8 cellular contexts compared by ENCODE assay signal in the genomic region with DNA sequence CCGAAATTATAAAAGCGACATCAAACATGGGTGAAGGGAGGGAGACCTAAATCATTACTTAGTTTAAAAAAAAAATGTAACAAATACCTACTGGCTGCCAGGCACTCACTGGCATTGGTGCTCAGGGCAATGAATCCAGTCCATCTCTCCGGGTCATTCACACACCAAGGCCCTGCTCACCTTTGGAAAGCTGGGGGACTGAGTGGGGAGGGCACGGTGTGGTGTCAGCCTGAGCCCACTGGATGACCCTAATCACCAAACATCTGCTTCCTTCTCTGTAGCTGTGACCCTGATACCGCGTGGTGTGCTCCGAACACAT. TPM values are rescaled to one million over a fixed set of nuclear protein-coding genes. Genes with fewer than 3 reads are reported as not detected.
A peak's percentile ranks its signal among the peaks of the same experiment; 100 is the strongest.
DNase-seq lines count a peak whose midpoint lies in the region; ATAC-seq and TF ChIP-seq lines count a peak whose summit lies in the region.

No MANE protein-coding gene starts in this region.

- CTCF ChIA-PET in activated CD4-positive, alpha-beta memory T cell treated with anti-CD3 and anti-CD28 coated beads, Interleukin-2, amount 10 ng/mL, durations not matched to agents 7 days and 5 days (lab: Charles Lee): interaction anchor here (1.1 kb wide), 2 partner anchors 10 to 14 kb away, joined by 3 read pairs; no protein-coding TSS in a partner anchor

- H3K9me3 Mint-ChIP-seq in HFFc6: no peaks in the 10 kb centered on the region
- H3K9me3 Mint-ChIP-seq in activated CD4-positive, alpha-beta memory T cell treated with anti-CD3 and anti-CD28 coated beads, Interleukin-2, amount 10 ng/mL, durations not matched to agents 7 days and 5 days: no peaks in the 10 kb centered on the region

- H3K4me3 ChIP-seq in iPS-11a (ENCODE audit: low read depth, low read length) (peak overlapping the region; percentile 92), spleen (peak overlapping the region; percentile 81 to 99 (median 93))

- no peak for TF ChIP-seq POLR2A in spleen (IDR thresholded peaks at IDR 0.05)

- no peaks in the 10 kb centered on the region for H3K9me3 ChIP-seq in spleen

- H3K27ac ChIP-seq in spleen: peak overlapping the region; percentile 86 to 92 (median 90)

- 18 to 48% (median 25%) methylated on average over 4 to 7 of the region's 7 CpGs for WGBS in spleen, 5 donors

- H3K36me3 ChIP-seq in spleen: peaks cover 0 to 21% (median 13%) of the 10 kb centered on the region in 6 donors

- H3K27me3 Mint-ChIP-seq in HFFc6 (ENCODE audit: insufficient read depth): no peaks in the 10 kb centered on the region
- H3K27me3 Mint-ChIP-seq in activated CD4-positive, alpha-beta memory T cell treated with anti-CD3 and anti-CD28 coated beads, Interleukin-2, amount 10 ng/mL, durations not matched to agents 7 days and 5 days: no peaks in the 10 kb centered on the region

- peaks cover 14% of the 10 kb centered on the region for H3K36me3 Mint-ChIP-seq in HFFc6 (ENCODE audit: low read depth)
- H3K36me3 Mint-ChIP-seq in activated CD4-positive, alpha-beta memory T cell treated with anti-CD3 and anti-CD28 coated beads, Interleukin-2, amount 10 ng/mL, durations not matched to agents 7 days and 5 days (ENCODE audit: low read depth): peaks cover 16% of the 10 kb centered on the region

- intact Hi-C loops in spleen (cut with DNase I; ENCODE audit: low total_unique reads): no loop called here

- peaks cover 10 to 45% (median 37%) of the 10 kb centered on the region in 6 donors for H3K4me1 ChIP-seq in spleen

- no peaks in the 10 kb centered on the region for H3K27me3 ChIP-seq in spleen (replicated peaks in 1 of 7)

- H3K27ac Mint-ChIP-seq in HFFc6: peak overlapping the region; percentile 98
- peak overlapping the region; percentile 79 for H3K27ac Mint-ChIP-seq in activated CD4-positive, alpha-beta memory T cell treated with anti-CD3 and anti-CD28 coated beads, Interleukin-2, amount 10 ng/mL, durations not matched to agents 7 days and 5 days

- POLR2A ChIA-PET in activated CD4-positive, alpha-beta memory T cell treated with anti-CD3 and anti-CD28 coated beads, Interleukin-2, amount 10 ng/mL, durations not matched to agents 7 days and 5 days (lab: Charles Lee): interaction anchor here (1.9 to 3.3 kb wide), 3 partner anchors 11 to 30 kb away, joined by 7 to 20 read pairs (median 11); partner anchors contain the start of gene NBAS

- peak overlapping the region; percentile 96 for H3K4me3 Mint-ChIP-seq in HFFc6
- H3K4me3 Mint-ChIP-seq in activated CD4-positive, alpha-beta memory T cell treated with anti-CD3 and anti-CD28 coated beads, Interleukin-2, amount 10 ng/mL, durations not matched to agents 7 days and 5 days: peak overlapping the region; percentile 81

- no peak for TF ChIP-seq CTCF in HFFc6 (IDR thresholded peaks at IDR 0.05)
- TF ChIP-seq CTCF in spleen (IDR thresholded peaks at IDR 0.05 in 8 of 11, conservative IDR thresholded peaks at IDR 0.05 in 3 of 11): no peak

- DNase-seq in HFFc6: no peak
- no peak for DNase-seq in activated CD4-positive, alpha-beta memory T cell treated with anti-CD3 and anti-CD28 coated beads, Interleukin-2, amount 10 ng/mL, durations not matched to agents 7 days and 5 days
- no peak for DNase-seq in spleen
- DNase-seq in OCI-M1 (lab: John Stamatoyannopoulos, UW): no peak
- DNase-seq in NCI-H2171 (lab: John Stamatoyannopoulos, UW): no peak
- no peak for DNase-seq in KG1 (lab: John Stamatoyannopoulos, UW)

- ATAC-seq in GM18907 (IDR thresholded peaks at IDR 0.05; ENCODE audit: unreplicated experiment): no peak

- H3K4me1 Mint-ChIP-seq in HFFc6 (ENCODE audit: low read depth): peaks cover 24% of the 10 kb centered on the region
- H3K4me1 Mint-ChIP-seq in activated CD4-positive, alpha-beta memory T cell treated with anti-CD3 and anti-CD28 coated beads, Interleukin-2, amount 10 ng/mL, durations not matched to agents 7 days and 5 days: peaks cover 37% of the 10 kb centered on the region

RNA-seq across cellular contexts. Expression of gene DDX1, which starts 0.3 kb away (rescaled TPM):
- 100 to 1,000 TPM; 111 to 123 (median 113) TPM for total RNA-seq in HFFc6 (2021; fragmentation: NEBNext Ultra II Directional; extraction: Animal tissue kit (Norgen Biotek cat#: 25700))
- total RNA-seq in activated CD4-positive, alpha-beta memory T cell treated with anti-CD3 and anti-CD28 coated beads, Interleukin-2, amount 10 ng/mL, durations not matched to agents 7 days and 5 days: 10 to 100 TPM; 55.4 to 55.6 TPM
- 10 to 100 TPM; 45.6 to 62.0 (median 56.5) TPM for total RNA-seq in spleen
- polyA plus RNA-seq in spleen: 10 to 100 TPM; 32.6 to 47.3 (median 42.5) TPM

RNA-seq across cellular contexts. Expression of gene NBAS, which starts 30.2 kb away (rescaled TPM):
- 10 to 100 TPM; 43.5 to 54.0 (median 52.2) TPM for total RNA-seq in HFFc6 (2021; fragmentation: NEBNext Ultra II Directional; extraction: Animal tissue kit (Norgen Biotek cat#: 25700))
- total RNA-seq in activated CD4-positive, alpha-beta memory T cell treated with anti-CD3 and anti-CD28 coated beads, Interleukin-2, amount 10 ng/mL, durations not matched to agents 7 days and 5 days: 10 to 100 TPM; 30.5 to 31.1 TPM
- total RNA-seq in spleen: 10 to 100 TPM; 38.6 to 49.0 (median 43.8) TPM
- polyA plus RNA-seq in spleen: 10 to 100 TPM; 21.1 to 27.3 (median 24.8) TPM
